Comparison of ENCODE assay signal across 13 cellular contexts in the genomic region with DNA sequence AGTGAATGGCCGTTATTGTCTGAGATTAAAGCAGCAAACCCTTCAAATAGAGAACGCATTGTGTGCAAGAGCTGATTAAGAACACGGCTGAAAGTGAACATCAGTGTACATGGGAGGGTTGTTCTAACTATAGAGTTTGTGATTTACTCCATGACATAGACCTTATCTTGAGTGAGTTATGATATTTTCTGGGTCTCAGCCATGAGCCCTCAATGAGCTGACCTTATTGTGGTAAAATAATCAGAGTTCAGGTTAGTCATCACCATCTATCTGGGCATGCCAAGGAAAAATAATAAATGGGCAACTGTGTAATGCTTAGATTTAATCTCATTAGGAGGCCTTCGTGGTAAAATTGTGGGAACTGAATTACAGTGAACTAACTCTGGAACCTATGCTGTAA. TPM values are rescaled to one million over a fixed set of nuclear protein-coding genes. Genes with fewer than 3 reads are reported as not detected.
DNase-seq lines count a peak whose midpoint lies in the region; ATAC-seq and TF ChIP-seq lines count a peak whose summit lies in the region.
"Had no signal": no experiment of that assay in that cellular context is flagged by ENCODE, and none has a peak within 500 bp of the region (broad histone marks: within the 10 kb centered on the region; RNA-seq: fewer than 3 reads in every experiment).

No MANE protein-coding gene starts in this region.

- DNase-seq in Daoy (ENCODE audit: low read depth) = peak; percentile 61
- peak; percentile 93 for DNase-seq in M059J (ENCODE audit: low read depth)
- DNase-seq in dermis blood vessel endothelial cell = peak; percentile 85
- DNase-seq in activated gamma-delta T cell (lab: John Stamatoyannopoulos, UW) = no peak
- no peak for DNase-seq in erythroblast (lab: John Stamatoyannopoulos, UW)
- no peak for DNase-seq in MG63
- DNase-seq: activated CD4-positive, alpha-beta T cell treated with anti-CD3 and anti-CD28 coated beads, Interleukin-2, amount 50 U/mL, for 1 hour; endodermal cell; NCI-H2081 had no signal

- no peaks in the 10 kb centered on the region for H3K9me3 ChIP-seq in muscle layer of duodenum (ENCODE audit: control insufficient read depth in 1 of 2, low read length in 2 of 2)
- no peaks in the 10 kb centered on the region for H3K9me3 ChIP-seq in MG63

- peak overlapping the region; percentile 39 for H3K27ac ChIP-seq in muscle layer of duodenum (ENCODE audit: low read length)

- H3K4me3 ChIP-seq in muscle layer of duodenum (ENCODE audit: low read depth in 1 of 2, low read length in 2 of 2) (no peak overlapping the region), MG63 (no peak overlapping the region)

- H3K36me3 ChIP-seq in muscle layer of duodenum (ENCODE audit: control insufficient read depth in 1 of 2, insufficient read depth in 2 of 2, low read length in 2 of 2) (no peaks in the 10 kb centered on the region), MG63 (no peaks in the 10 kb centered on the region)

- no peaks in the 10 kb centered on the region for H3K27me3 ChIP-seq in muscle layer of duodenum (ENCODE audit: low read depth, low read length)
- H3K27me3 ChIP-seq in MG63 = no peaks in the 10 kb centered on the region

- ATAC-seq in HG03521 (IDR thresholded peaks at IDR 0.05; ENCODE audit: unreplicated experiment) = no peak

- peaks cover 0 to 4% of the 10 kb centered on the region in 2 donors for H3K4me1 ChIP-seq in muscle layer of duodenum (ENCODE audit: control insufficient read depth in 1 of 2, insufficient read depth in 2 of 2, low read length in 2 of 2)

- no peak for TF ChIP-seq POLR2A in erythroblast (IDR thresholded peaks at IDR 0.05; ENCODE audit: low read length)

RNA-seq across cellular contexts. Expression of a gene that starts 33.2 kb away (rescaled TPM):
- total RNA-seq in Daoy (2014; rRNA removed; shearing (Covaris generic)) = not detected in 2 replicates
- total RNA-seq in M059J (2014; rRNA removed; shearing (Covaris generic)) = not detected in 2 replicates
- total RNA-seq in dermis blood vessel endothelial cell = not detected in 2 replicates
- total RNA-seq in MG63 (2014; rRNA removed; shearing (Covaris generic); ENCODE audit: low replicate concordance) = not detected in 2 replicates
- total RNA-seq: endodermal cell; posterior vena cava; T-helper 2 cell treated with Interferon-gamma antibody and Interleukin-4, amounts not matched to agents 100 ng/mL and 5 ng/mL, for 36 hours had no signal

RNA-seq across cellular contexts. Expression of a gene that starts 35.3 kb away (rescaled TPM):
- not detected in 2 replicates for total RNA-seq in Daoy (2014; rRNA removed; shearing (Covaris generic))
- 0.05 TPM in 1 of 2 replicates, not detected in the other for total RNA-seq in M059J (2014; rRNA removed; shearing (Covaris generic))
- total RNA-seq in dermis blood vessel endothelial cell = not detected in 2 replicates
- not detected in 2 replicates for total RNA-seq in MG63 (2014; rRNA removed; shearing (Covaris generic); ENCODE audit: low replicate concordance)
- total RNA-seq: posterior vena cava; T-helper 2 cell treated with Interferon-gamma antibody and Interleukin-4, amounts not matched to agents 100 ng/mL and 5 ng/mL, for 36 hours had no signal

Comparison
In these comparisons a context has a peak if more than half of its experiments do, and no peak if none do; other contexts are left out.
1. DNase-seq: peak in Daoy (single experiment), M059J (single experiment) and dermis blood vessel endothelial cell (single experiment); none in activated gamma-delta T cell (single experiment), erythroblast (0 of 2) and MG63 (single experiment).